Comparison of ENCODE assay signal across 23 cellular contexts in the genomic region with DNA sequence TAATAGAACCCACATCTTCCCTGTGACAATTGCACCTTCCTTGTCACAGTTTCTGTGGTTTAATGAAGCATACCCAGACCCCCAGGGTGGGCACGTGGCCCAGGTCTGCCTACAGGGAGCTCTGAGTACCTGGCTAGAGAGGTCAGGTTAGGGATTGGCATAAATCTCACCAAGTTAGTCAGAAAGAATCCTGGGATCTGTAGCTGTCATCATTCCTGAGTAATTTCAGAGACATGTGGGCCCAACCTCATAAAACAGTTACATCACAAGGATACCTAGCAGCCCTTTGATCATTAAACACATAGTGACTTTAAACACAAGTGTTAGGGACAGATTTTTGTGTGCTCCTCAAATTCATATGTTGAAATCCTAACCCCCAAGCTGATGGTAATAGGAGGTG.
"Had no signal": no experiment of that assay in that cellular context is flagged by ENCODE, and none has a peak within 500 bp of the region (broad histone marks: within the 10 kb centered on the region; RNA-seq: fewer than 3 reads in every experiment).

No MANE protein-coding gene starts in this region.

- DNase-seq: Kasumi-1, MM.1S, NCI-H1092 treated with DMSO at 0.1 percent for 48 hours, NCI-H1436, NCI-H187, NCI-H2029, NCI-H2081 treated with DMSO at 0.1 percent for 48 hours, NCI-H2171, NCI-H226, NCI-H446, NCI-H510A, NCI-H524 treated with DMSO at 0.1 percent for 48 hours, NCI-H69, NCI-H774, OCI-M1, RPMI8226, SHP77, SK-N-SH, SW 1271 had no signal

- H3K4me3 Mint-ChIP-seq: IgD-negative memory B cell had no signal

- H3K27me3 Mint-ChIP-seq: IgD-negative memory B cell had no signal

- H3K4me1 Mint-ChIP-seq: IgD-negative memory B cell had no signal

- H3K4me2 ChIP-seq: KMS-11, SK-N-SH had no signal

- ATAC-seq: K562 had no signal

- H3K27ac ChIP-seq: HL-60, KMS-11 had no signal

- H3K9me3 Mint-ChIP-seq: IgD-negative memory B cell had no signal

- H3K9me3 ChIP-seq: SK-N-SH had no signal

- H3K27ac Mint-ChIP-seq: IgD-negative memory B cell had no signal

- H3K4me3 ChIP-seq: K562 had no signal

- H3K9ac ChIP-seq: KMS-11, SK-N-SH had no signal
